In genomic region chrX:66672106-66672505, GRCh38 we compare ENCODE assay signal across 24 cellular contexts.
"Had no signal": no experiment of that assay in that cellular context is flagged by ENCODE, and none has a peak within 500 bp of the region (broad histone marks: within the 10 kb centered on the region; RNA-seq: fewer than 3 reads in every experiment).

No MANE protein-coding gene starts in this region.

- ATAC-seq: activated naive CD8-positive, alpha-beta T cell treated with anti-CD3 and anti-CD28 coated beads, Interleukin-2, amount 50 U/mL, for 24 hours; activated T-cell treated with anti-CD3 and anti-CD28 coated beads, Interleukin-2, amount 50 U/mL, for 72 hours; body of pancreas; esophagus mucosa; heart right ventricle; left lung; natural killer cell treated with Interleukin-12 subunit alpha and Interleukin-12 subunit beta and Interleukin-15 and Interleukin-18, amount 100 ng/mL, for 72 hours had no signal

- H3K4me3 Mint-ChIP-seq: activated CD4-positive, alpha-beta memory T cell treated with anti-CD3 and anti-CD28 coated beads for 36 hours; activated naive CD4-positive, alpha-beta T cell treated with anti-CD3 and anti-CD28 coated beads, Interleukin-2, amount 10 ng/mL, durations not matched to agents 7 days and 5 days; activated naive CD8-positive, alpha-beta T cell treated with anti-CD3 and anti-CD28 coated beads, Interleukin-2, amount 50 U/mL, for 24 hours; activated T-cell treated with anti-CD3 and anti-CD28 coated beads, Interleukin-2, amount 50 U/mL, for 72 hours; mesothelial cell of epicardium; natural killer cell treated with Interleukin-12 subunit alpha and Interleukin-12 subunit beta and Interleukin-15 and Interleukin-18, amount 100 ng/mL, for 72 hours had no signal

- H3K4me3 ChIP-seq: body of pancreas, heart right ventricle, left lung, lung, prostate gland, spleen, thoracic aorta, upper lobe of left lung had no signal

- H3K27ac Mint-ChIP-seq: activated CD4-positive, alpha-beta memory T cell treated with anti-CD3 and anti-CD28 coated beads for 36 hours; activated naive CD4-positive, alpha-beta T cell treated with anti-CD3 and anti-CD28 coated beads, Interleukin-2, amount 10 ng/mL, durations not matched to agents 7 days and 5 days; activated naive CD8-positive, alpha-beta T cell treated with anti-CD3 and anti-CD28 coated beads, Interleukin-2, amount 50 U/mL, for 24 hours; activated T-cell treated with anti-CD3 and anti-CD28 coated beads, Interleukin-2, amount 50 U/mL, for 72 hours; mesothelial cell of epicardium; natural killer cell treated with Interleukin-12 subunit alpha and Interleukin-12 subunit beta and Interleukin-15 and Interleukin-18, amount 100 ng/mL, for 72 hours had no signal

- H3K9me3 ChIP-seq: body of pancreas, left lung, prostate gland, thoracic aorta, upper lobe of left lung had no signal

- H3K27me3 ChIP-seq: body of pancreas, left lung, spleen, upper lobe of left lung had no signal

- H3K27me3 Mint-ChIP-seq: activated CD4-positive, alpha-beta memory T cell treated with anti-CD3 and anti-CD28 coated beads for 36 hours; activated naive CD4-positive, alpha-beta T cell treated with anti-CD3 and anti-CD28 coated beads, Interleukin-2, amount 10 ng/mL, durations not matched to agents 7 days and 5 days; activated naive CD8-positive, alpha-beta T cell treated with anti-CD3 and anti-CD28 coated beads, Interleukin-2, amount 50 U/mL, for 24 hours had no signal

- H3K27ac ChIP-seq: body of pancreas, heart right ventricle, left lung, prostate gland, spleen, thoracic aorta, upper lobe of left lung had no signal

- DNase-seq: activated CD4-positive, alpha-beta memory T cell treated with anti-CD3 and anti-CD28 coated beads for 36 hours; activated CD4-positive, alpha-beta T cell treated with anti-CD3 and anti-CD28 coated beads for 48 hours; activated effector memory CD4-positive, alpha-beta T cell treated with Interleukin-2 at 50 U/mL for 16 hours; activated naive CD4-positive, alpha-beta T cell treated with anti-CD3 and anti-CD28 coated beads, Interleukin-2, amount 10 ng/mL, durations not matched to agents 7 days and 5 days; activated naive CD8-positive, alpha-beta T cell treated with anti-CD3 and anti-CD28 coated beads, Interleukin-2, amount 50 U/mL, for 24 hours; activated T-cell treated with anti-CD3 and anti-CD28 coated beads, Interleukin-2, amount 50 U/mL, for 72 hours; body of pancreas; central memory CD4-positive, alpha-beta T cell; dermis blood vessel endothelial cell; effector memory CD4-positive, alpha-beta T cell; heart right ventricle; left lung; spleen; stimulated activated CD4-positive, alpha-beta T cell treated with anti-CD3 and anti-CD28 coated beads, Interleukin-4, amount 100 ng/mL, for 1 hour; stimulated activated naive CD4-positive, alpha-beta T cell; SW 1271; T-helper 2 cell; upper lobe of left lung had no signal

- H3K4me1 Mint-ChIP-seq: activated naive CD4-positive, alpha-beta T cell treated with anti-CD3 and anti-CD28 coated beads, Interleukin-2, amount 10 ng/mL, durations not matched to agents 7 days and 5 days; activated naive CD8-positive, alpha-beta T cell treated with anti-CD3 and anti-CD28 coated beads, Interleukin-2, amount 50 U/mL, for 24 hours; mesothelial cell of epicardium had no signal

- H3K36me3 Mint-ChIP-seq: activated CD4-positive, alpha-beta memory T cell treated with anti-CD3 and anti-CD28 coated beads for 36 hours; activated naive CD4-positive, alpha-beta T cell treated with anti-CD3 and anti-CD28 coated beads, Interleukin-2, amount 10 ng/mL, durations not matched to agents 7 days and 5 days; mesothelial cell of epicardium; natural killer cell treated with Interleukin-12 subunit alpha and Interleukin-12 subunit beta and Interleukin-15 and Interleukin-18, amount 100 ng/mL, for 72 hours had no signal

- H3K4me1 ChIP-seq: body of pancreas, heart right ventricle, left lung, prostate gland, spleen, upper lobe of left lung had no signal

- H3K36me3 ChIP-seq: heart right ventricle, left lung, prostate gland, spleen, thoracic aorta, upper lobe of left lung had no signal

- H3K9me3 Mint-ChIP-seq: activated CD4-positive, alpha-beta memory T cell treated with anti-CD3 and anti-CD28 coated beads for 36 hours; activated naive CD4-positive, alpha-beta T cell treated with anti-CD3 and anti-CD28 coated beads, Interleukin-2, amount 10 ng/mL, durations not matched to agents 7 days and 5 days; activated naive CD8-positive, alpha-beta T cell treated with anti-CD3 and anti-CD28 coated beads, Interleukin-2, amount 50 U/mL, for 24 hours; activated T-cell treated with anti-CD3 and anti-CD28 coated beads, Interleukin-2, amount 50 U/mL, for 72 hours; natural killer cell treated with Interleukin-12 subunit alpha and Interleukin-12 subunit beta and Interleukin-15 and Interleukin-18, amount 100 ng/mL, for 72 hours had no signal
